In genomic region chr18:58262581-58262980, GRCh38 we compare ENCODE assay signal across 15 cellular contexts.
DNase-seq lines count a peak whose midpoint lies in the region; TF ChIP-seq lines count a peak whose summit lies in the region.
"Had no signal": no experiment of that assay in that cellular context is flagged by ENCODE, and none has a peak within 500 bp of the region (broad histone marks: within the 10 kb centered on the region; RNA-seq: fewer than 3 reads in every experiment).

No MANE protein-coding gene starts in this region.

- WGBS in transverse colon (ENCODE audit: low coverage in 1 of 2), 2 donors = 88% methylated on average over 3 of the region's 3 CpGs; no CpG with 5 or more reads in 1 of the 2 donors

- H3K4me1 ChIP-seq in PC-9 (replicated peaks; ENCODE audit: insufficient read depth) (peaks cover 75% of the 10 kb centered on the region), mucosa of rectum (ENCODE audit: control insufficient read depth in 2 of 2, insufficient read depth in 2 of 2, low read length in 2 of 2) (peaks cover 7 to 9% of the 10 kb centered on the region in 2 donors), transverse colon (peaks cover 3 to 26% (median 9%) of the 10 kb centered on the region in 4 donors)

- peaks cover 5% of the 10 kb centered on the region; the same call in 1 of the 2 replicates for H4K20me1 ChIP-seq in PC-9 (ENCODE audit: insufficient read depth)

- no TSS peak for BruUV-seq in PC-9 (replicated peaks; lab: Mats Ljungman, UMichigan)

- DNase-seq in PC-9 = no peak
- peak; percentile 36 for DNase-seq in dermis blood vessel endothelial cell
- no peak for DNase-seq in transverse colon
- DNase-seq in hypothalamus (lab: John Stamatoyannopoulos, UW) = no peak
- no peak for DNase-seq in AG08395 (ENCODE audit: low spot score)
- DNase-seq in iPS-NIHi11 (ENCODE audit: low spot score) = no peak
- DNase-seq: activated CD4-positive, alpha-beta T cell treated with anti-CD3 and anti-CD28 coated beads, Interleukin-2, amount 50 U/mL, for 4 hours; CD4-positive, alpha-beta memory T cell; effector memory CD4-positive, alpha-beta T cell; GM23248; retina; stimulated activated naive CD8-positive, alpha-beta T cell treated with anti-CD3 and anti-CD28 coated beads, Interleukin-15, amount 100 ng/mL, for 72 hours; T-cell had no signal

- CTCF ChIA-PET in PC-9 (lab: Charles Lee) = interaction anchor here (0.7 to 1.5 kb wide), 2 partner anchors 54 to 59 kb away, joined by 3 to 9 read pairs; no protein-coding TSS in a partner anchor

- intact Hi-C loops in PC-9 (cut with micrococcal nuclease; ENCODE audit: unreplicated experiment) (loop anchor here (10.0 kb wide), 1 partner anchor 78 kb away; no protein-coding TSS in a partner anchor), transverse colon (cut with DNase I; ENCODE audit: low total_unique reads) (no loop called here)

- H2AFZ ChIP-seq in PC-9 = no peak overlapping the region
- H2AFZ ChIP-seq: GM23248 had no signal

- no peaks in the 10 kb centered on the region for H3K9me2 ChIP-seq in PC-9 (ENCODE audit: insufficient read depth)

- TF ChIP-seq CTCF in PC-9 (conservative IDR thresholded peaks at IDR 0.05) = no peak
- no peak for TF ChIP-seq CTCF in transverse colon (IDR thresholded peaks at IDR 0.05)

- H3K36me3 ChIP-seq in PC-9 (ENCODE audit: low read depth) (peaks cover 21% of the 10 kb centered on the region; the same call in 1 of the 2 replicates), mucosa of rectum (ENCODE audit: control insufficient read depth in 2 of 2, insufficient read depth in 2 of 2, low read length in 2 of 2) (peaks cover 0 to under 1% of the 10 kb centered on the region in 2 donors), transverse colon (no peaks in the 10 kb centered on the region)

- H3K9ac ChIP-seq in mucosa of rectum (ENCODE audit: low read depth in 1 of 2, low read length in 2 of 2) = peak overlapping the region in 1 of 2 donors; percentile 23
- H3K9ac ChIP-seq: GM23248 had no signal

- H3K27ac ChIP-seq in PC-9 (peak overlapping the region; percentile 94), mucosa of rectum (ENCODE audit: low read depth in 2 of 2, low read length in 2 of 2) (peak overlapping the region; percentile 39 to 69), transverse colon (peak overlapping the region; percentile 58 to 77 (median 76))
- H3K27ac ChIP-seq: GM23248, HL-60 had no signal

- in situ Hi-C loops in transverse colon (cut with MboI; ENCODE audit: low pct_ligation_motif_present in 1 of 4, low pct_unique_long_range_greater_than_20kb in 1 of 4, low sequenced_read_pairs in 3 of 4) = no loop called here

- TF ChIP-seq EP300 in transverse colon (IDR thresholded peaks at IDR 0.05; ENCODE audit: low read depth) = no peak

- peaks cover 94% of the 10 kb centered on the region for H3K79me2 ChIP-seq in PC-9 (ENCODE audit: low read depth)

- no peak for TF ChIP-seq POLR2A in transverse colon (IDR thresholded peaks at IDR 0.05)

- H3K4me2 ChIP-seq in PC-9 = peak overlapping the region; percentile 74

- H3K27me3 ChIP-seq in PC-9 (ENCODE audit: insufficient read depth, low read depth) = no peaks in the 10 kb centered on the region
- no peaks in the 10 kb centered on the region for H3K27me3 ChIP-seq in mucosa of rectum (ENCODE audit: control insufficient read depth in 2 of 2, insufficient read depth in 2 of 2, low read length in 2 of 2)
- no peaks in the 10 kb centered on the region for H3K27me3 ChIP-seq in transverse colon

- POLR2A ChIA-PET in PC-9 (lab: Charles Lee; ENCODE audit: unreplicated experiment) = interaction anchor here (0.6 to 0.7 kb wide), 2 partner anchors 48 to 67 kb away, joined by 4 to 9 read pairs; no protein-coding TSS in a partner anchor

- H3K4me3 ChIP-seq in PC-9 (peak overlapping the region; percentile 33; the same call in 1 of the 2 replicates), mucosa of rectum (ENCODE audit: low read length in 2 of 2) (peak overlapping the region in 1 of 2 donors; percentile 3), transverse colon (no peak overlapping the region)
- H3K4me3 ChIP-seq: GM23248 had no signal

- H3K9me3 ChIP-seq in PC-9 (ENCODE audit: insufficient read depth, low read depth) (no peaks in the 10 kb centered on the region), mucosa of rectum (ENCODE audit: control insufficient read depth in 2 of 2, low read length in 2 of 2) (no peaks in the 10 kb centered on the region), transverse colon (no peaks in the 10 kb centered on the region)

- H3F3A ChIP-seq in PC-9 (ENCODE audit: insufficient read depth, low read depth) = peaks cover 52% of the 10 kb centered on the region
